1 cellular context compared by ENCODE assay signal in the genomic region with DNA sequence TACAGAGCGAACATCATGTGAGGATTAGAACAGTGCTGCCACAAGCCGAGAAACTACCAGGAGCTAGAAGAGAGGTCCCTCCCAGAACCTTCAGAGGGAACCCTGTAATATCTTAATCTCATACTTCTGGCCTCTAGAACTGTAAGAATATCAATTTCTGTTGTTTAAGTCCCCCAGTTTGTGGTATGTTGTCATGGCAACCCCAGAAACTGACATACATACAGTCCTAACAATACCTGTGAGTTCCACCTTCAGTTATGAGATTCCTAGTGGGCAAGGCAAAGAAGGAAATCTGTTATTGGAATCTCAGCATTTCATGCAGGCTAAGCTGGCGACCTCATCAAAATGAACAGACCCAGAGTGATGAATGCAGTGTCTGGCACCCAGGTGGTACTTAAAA.
TF ChIP-seq lines count a peak whose summit lies in the region.

No MANE protein-coding gene starts in this region.

TF ChIP-seq in HepG2, 621 proteins besides CTCF, POLR2A, EP300 and RAD21:
- peak; percentile 43; the same call in 1 of the 2 replicates for TF ChIP-seq RFX1 (IDR thresholded peaks at IDR 0.05)
- TF ChIP-seq, protein P1, sequence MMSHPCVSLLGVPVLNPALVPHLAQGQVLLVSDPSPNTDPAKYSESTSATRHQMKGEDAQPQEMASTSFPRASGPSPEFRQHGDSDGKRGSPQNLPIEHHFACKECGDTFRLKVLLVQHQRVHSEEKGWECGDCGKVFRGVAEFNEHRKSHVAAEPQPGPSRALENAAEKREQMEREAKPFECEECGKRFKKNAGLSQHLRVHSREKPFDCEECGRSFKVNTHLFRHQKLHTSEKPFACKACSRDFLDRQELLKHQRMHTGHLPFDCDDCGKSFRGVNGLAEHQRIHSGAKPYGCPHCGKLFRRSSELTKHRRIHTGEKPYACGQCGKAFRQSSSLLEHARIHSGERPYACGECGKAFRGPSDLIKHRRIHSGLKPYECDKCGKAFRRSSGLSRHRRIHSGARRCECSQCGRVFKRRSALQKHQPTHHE (CRISPR knock-in tag; IDR thresholded peaks at IDR 0.05; ENCODE audit: borderline replicate concordance): no peak
